In genomic region chr2:69081757-69082156, GRCh38 we compare ENCODE assay signal across 19 cellular contexts.
DNase-seq lines count a peak whose midpoint lies in the region; ATAC-seq and TF ChIP-seq lines count a peak whose summit lies in the region.
"Had no signal": no experiment of that assay in that cellular context is flagged by ENCODE, and none has a peak within 500 bp of the region (broad histone marks: within the 10 kb centered on the region; RNA-seq: fewer than 3 reads in every experiment).

No MANE protein-coding gene starts in this region.

- no peaks in the 10 kb centered on the region for H3K27me3 Mint-ChIP-seq in nephron (ENCODE audit: low read depth)

- no peaks in the 10 kb centered on the region for H3K27me3 ChIP-seq in PC-3 (ENCODE audit: low read length)
- no peaks in the 10 kb centered on the region for H3K27me3 ChIP-seq in tibial nerve
- H3K27me3 ChIP-seq: BLaER1, SJCRH30 had no signal

- POLR2A ChIA-PET in PC-3 (lab: Charles Lee; ENCODE audit: unreplicated experiment) = no interaction called here

- BruUV-seq in PC-3 (replicated peaks; lab: Mats Ljungman, UMichigan) = no TSS peak

- no peaks in the 10 kb centered on the region for H3K79me2 ChIP-seq in PC-3 (ENCODE audit: low read length)

- peak overlapping the region in 2 of 3 experiments; percentile 29 to 40 for H3K27ac Mint-ChIP-seq in nephron
- H3K27ac Mint-ChIP-seq: immature natural killer cell; stimulated activated naive CD8-positive, alpha-beta T cell treated with anti-CD3 and anti-CD28 coated beads, Interleukin-15, Interleukin-2, amounts not matched to agents 100 ng/mL and 50 ng/mL, for 24 hours had no signal

- intact Hi-C loops in PC-3 (cut with micrococcal nuclease) = loop anchor here (2.0 kb wide), 1 partner anchor 57 kb away; no protein-coding TSS in a partner anchor

- no peak for TF ChIP-seq EP300 in tibial nerve (IDR thresholded peaks at IDR 0.05)

- 77 to 78% methylated on average over 4 of the region's 4 CpGs for WGBS in tibial nerve, 2 donors

- H3K9me3 Mint-ChIP-seq in nephron = no peaks in the 10 kb centered on the region
- H3K9me3 Mint-ChIP-seq: H9; neural crest cell; stimulated activated naive CD8-positive, alpha-beta T cell treated with anti-CD3 and anti-CD28 coated beads, Interleukin-15, Interleukin-2, amounts not matched to agents 100 ng/mL and 50 ng/mL, for 24 hours had no signal

- H3K9me3 ChIP-seq in PC-3 (ENCODE audit: low read length) = no peaks in the 10 kb centered on the region
- no peaks in the 10 kb centered on the region for H3K9me3 ChIP-seq in tibial nerve
- H3K9me3 ChIP-seq: BLaER1, SJCRH30 had no signal

- CTCF ChIA-PET in PC-3 (lab: Charles Lee) = no interaction called here

- no peaks in the 10 kb centered on the region for H3F3A ChIP-seq in PC-3 (ENCODE audit: low read length, unreplicated experiment)

- H3K4me1 ChIP-seq in PC-3 (ENCODE audit: insufficient read depth, low read length) = peaks cover 21% of the 10 kb centered on the region
- H3K4me1 ChIP-seq in tibial nerve = peaks cover 0 to 32% (median 22%) of the 10 kb centered on the region in 4 donors
- H3K4me1 ChIP-seq: SJCRH30 had no signal

- no peaks in the 10 kb centered on the region for H4K20me1 ChIP-seq in PC-3 (ENCODE audit: low read length)
- H4K20me1 ChIP-seq: BLaER1 had no signal

- H2AFZ ChIP-seq in PC-3 (ENCODE audit: low read length) = 0 out of 2 replicates have a peak overlapping the region, but pooled peaks have one; percentile 21

- no peak overlapping the region for H3K9ac ChIP-seq in PC-3 (ENCODE audit: low read length)
- H3K9ac ChIP-seq: BLaER1 had no signal

- H3K4me2 ChIP-seq in PC-3 (ENCODE audit: low read length) = peak overlapping the region; percentile 67
- H3K4me2 ChIP-seq: BLaER1 had no signal

- DNase-seq in PC-3 (no peak), coronary artery (ENCODE audit: low spot score) (no peak), tibial nerve (ENCODE audit: low spot score in 2 of 2) (no peak), islet precursor cell (no peak)
- DNase-seq: activated CD4-positive, CD25-positive, alpha-beta regulatory T cell treated with anti-CD3 and anti-CD28 coated beads, Interleukin-2, amount 50 U/mL, for 72 hours; GDM1; H9; immature natural killer cell; KG1; NCI-H1092; NCI-H526; SJCRH30 had no signal

- H3K9me2 ChIP-seq in PC-3 (replicated peaks; ENCODE audit: low read length) = no peaks in the 10 kb centered on the region

- ATAC-seq in PC-3 = no peak
- ATAC-seq in HG02870 (IDR thresholded peaks at IDR 0.05; ENCODE audit: unreplicated experiment) = no peak
- ATAC-seq in HG03196 (IDR thresholded peaks at IDR 0.05; ENCODE audit: unreplicated experiment) = no peak
- ATAC-seq: GM12878 had no signal

- no peak overlapping the region for H3K4me3 Mint-ChIP-seq in nephron
- H3K4me3 Mint-ChIP-seq: H9; immature natural killer cell; neural crest cell; stimulated activated naive CD8-positive, alpha-beta T cell treated with anti-CD3 and anti-CD28 coated beads, Interleukin-15, Interleukin-2, amounts not matched to agents 100 ng/mL and 50 ng/mL, for 24 hours had no signal

- H3K27ac ChIP-seq in PC-3 (ENCODE audit: low read length) (peak overlapping the region; percentile 78), coronary artery (peak overlapping the region; percentile 60 to 80), tibial nerve (peak overlapping the region in 3 of 4 donors; percentile 64 to 85 (median 80))
- H3K27ac ChIP-seq: BLaER1, SJCRH30 had no signal

- TF ChIP-seq POLR2A in tibial nerve (IDR thresholded peaks at IDR 0.05) = no peak

- H3K36me3 ChIP-seq in PC-3 (ENCODE audit: low read depth, low read length) (peaks cover 7% of the 10 kb centered on the region), tibial nerve (peaks cover 0 to 34% (median 0%) of the 10 kb centered on the region in 3 donors)
- H3K36me3 ChIP-seq: BLaER1 had no signal

- peaks cover 78% of the 10 kb centered on the region for H3K36me3 Mint-ChIP-seq in nephron (ENCODE audit: low read depth)
- H3K36me3 Mint-ChIP-seq: immature natural killer cell had no signal

- peaks cover 31% of the 10 kb centered on the region for H3K4me1 Mint-ChIP-seq in nephron
- H3K4me1 Mint-ChIP-seq: neural crest cell had no signal

- H3K4me3 ChIP-seq in PC-3 (ENCODE audit: low read length) (no peak overlapping the region), coronary artery (no peak overlapping the region), tibial nerve (no peak overlapping the region)
- H3K4me3 ChIP-seq: BLaER1, GM12878, SJCRH30 had no signal

- TF ChIP-seq CTCF in PC-3 (conservative IDR thresholded peaks at IDR 0.05; ENCODE audit: low read depth, low read length) (no peak), coronary artery (IDR thresholded peaks at IDR 0.05) (no peak), nephron (IDR thresholded peaks at IDR 0.05; ENCODE audit: unreplicated experiment in 3 of 3) (no peak), tibial nerve (IDR thresholded peaks at IDR 0.05) (no peak)
